ENCODE assay signal across 31 cellular contexts in the genomic region with DNA sequence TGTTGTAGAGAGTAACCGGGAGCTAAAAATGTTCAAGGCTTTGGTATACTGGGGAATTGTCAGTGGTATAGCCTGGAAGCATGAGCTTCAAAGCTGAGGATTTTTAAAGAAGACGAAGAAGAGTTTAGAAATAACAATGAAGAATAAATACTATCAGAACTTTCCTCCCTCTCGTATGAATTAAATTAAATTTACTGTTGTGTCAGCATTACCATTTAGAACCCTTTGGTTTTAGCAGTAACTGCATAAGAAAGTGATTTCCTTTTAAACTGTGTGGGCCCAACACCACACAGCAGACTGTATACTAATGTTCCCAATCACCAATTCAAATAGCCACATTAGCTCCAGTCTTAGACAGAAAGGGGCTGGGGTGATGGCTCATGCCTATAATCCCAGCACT.
"Had no signal": no experiment of that assay in that cellular context is flagged by ENCODE, and none has a peak within 500 bp of the region (broad histone marks: within the 10 kb centered on the region; RNA-seq: fewer than 3 reads in every experiment).

No MANE protein-coding gene starts in this region.

- FAIRE-seq: urothelium cell line had no signal

- DNase-seq: naive thymus-derived CD8-positive, alpha-beta T cell; nephron progenitor cell; occipital lobe; ovary; posterior cingulate gyrus; psoas muscle; right cardiac atrium; spleen; stimulated activated CD4-positive, alpha-beta T cell treated with anti-CD3 and anti-CD28 coated beads, Interleukin-12 subunit alpha, Interleukin-12 subunit beta, amount 100 ng/mL, for 4 hours; stimulated activated CD4-positive, alpha-beta T cell treated with anti-CD3 and anti-CD28 coated beads, Interleukin-2, amount 100 ng/mL, for 24 hours; stimulated activated CD4-positive, alpha-beta T cell treated with anti-CD3 and anti-CD28 coated beads, Interleukin-2, amount 100 ng/mL, for 48 hours; stimulated activated CD4-positive, alpha-beta T cell treated with anti-CD3 and anti-CD28 coated beads, Interleukin-4, amount 100 ng/mL, for 24 hours; stimulated activated naive B cell treated with anti-CD40 and anti-IgM and Interleukin-4, amounts not matched to agents 10 μg/mL and 1 μg/mL and 100 μg/mL, for 72 hours; stimulated activated naive CD4-positive, alpha-beta T cell treated with Interleukin-2 at 50 U/mL for 16 hours; stomach; thyroid gland; trophoblast cell; upper lobe of left lung had no signal

- H3K4me2 ChIP-seq: neural progenitor cell, smooth muscle cell had no signal

- H3K9me3 Mint-ChIP-seq: natural killer cell treated with Interleukin-12 subunit alpha and Interleukin-12 subunit beta and Interleukin-15 and Interleukin-18, amount 100 ng/mL, for 72 hours; stimulated activated effector memory CD8-positive, alpha-beta T cell treated with anti-CD3 and anti-CD28 coated beads, Interleukin-12 subunit alpha, Interleukin-12 subunit beta, amount 100 ng/mL, for 72 hours had no signal

- H3K27ac ChIP-seq: neural progenitor cell, ovary, parathyroid adenoma, psoas muscle, skin epidermis, spleen, stomach, thoracic aorta, thyroid gland, tibial nerve, upper lobe of left lung, vagina had no signal

- H3K4me1 ChIP-seq: neural progenitor cell, parathyroid adenoma, psoas muscle, spleen, thyroid gland, tibial nerve, upper lobe of left lung, vagina had no signal

- ATAC-seq: naive thymus-derived CD8-positive, alpha-beta T cell; natural killer cell treated with Interleukin-12 subunit alpha and Interleukin-12 subunit beta and Interleukin-15 and Interleukin-18, amount 100 ng/mL, for 72 hours; psoas muscle; right cardiac atrium; sciatic nerve; stimulated activated effector memory CD8-positive, alpha-beta T cell treated with anti-CD3 and anti-CD28 coated beads, Interleukin-12 subunit alpha, Interleukin-12 subunit beta, amount 100 ng/mL, for 72 hours; stimulated activated naive B cell treated with anti-CD40 and anti-IgM and Interleukin-4, amounts not matched to agents 10 μg/mL and 1 μg/mL and 100 μg/mL, for 72 hours had no signal

- H3K27me3 Mint-ChIP-seq: naive thymus-derived CD8-positive, alpha-beta T cell; natural killer cell treated with Interleukin-12 subunit alpha and Interleukin-12 subunit beta and Interleukin-15 and Interleukin-18, amount 100 ng/mL, for 72 hours; progenitor cell of endocrine pancreas; stimulated activated naive B cell treated with anti-CD40 and anti-IgM and Interleukin-4, amounts not matched to agents 10 μg/mL and 1 μg/mL and 100 μg/mL, for 72 hours; stimulated activated naive CD8-positive, alpha-beta T cell treated with anti-CD3 and anti-CD28 coated beads, Interleukin-15, Interleukin-2, amounts not matched to agents 100 ng/mL and 50 ng/mL, for 24 hours had no signal

- H3K9me3 ChIP-seq: ovary, psoas muscle, stomach, thoracic aorta, thyroid gland, tibial nerve, upper lobe of left lung, vagina had no signal

- H3K27ac Mint-ChIP-seq: natural killer cell treated with Interleukin-12 subunit alpha and Interleukin-12 subunit beta and Interleukin-15 and Interleukin-18, amount 100 ng/mL, for 72 hours; nephron progenitor cell; neural progenitor cell; progenitor cell of endocrine pancreas; stimulated activated effector memory CD8-positive, alpha-beta T cell treated with anti-CD3 and anti-CD28 coated beads, Interleukin-12 subunit alpha, Interleukin-12 subunit beta, amount 100 ng/mL, for 72 hours; stimulated activated naive B cell treated with anti-CD40 and anti-IgM and Interleukin-4, amounts not matched to agents 10 μg/mL and 1 μg/mL and 100 μg/mL, for 72 hours; stimulated activated naive CD8-positive, alpha-beta T cell treated with anti-CD3 and anti-CD28 coated beads, Interleukin-15, Interleukin-2, amounts not matched to agents 100 ng/mL and 50 ng/mL, for 24 hours had no signal

- H3K4me3 Mint-ChIP-seq: naive thymus-derived CD8-positive, alpha-beta T cell; natural killer cell treated with Interleukin-12 subunit alpha and Interleukin-12 subunit beta and Interleukin-15 and Interleukin-18, amount 100 ng/mL, for 72 hours; nephron progenitor cell; neural progenitor cell; stimulated activated effector memory CD8-positive, alpha-beta T cell treated with anti-CD3 and anti-CD28 coated beads, Interleukin-12 subunit alpha, Interleukin-12 subunit beta, amount 100 ng/mL, for 72 hours; stimulated activated naive B cell treated with anti-CD40 and anti-IgM and Interleukin-4, amounts not matched to agents 10 μg/mL and 1 μg/mL and 100 μg/mL, for 72 hours; stimulated activated naive CD8-positive, alpha-beta T cell treated with anti-CD3 and anti-CD28 coated beads, Interleukin-15, Interleukin-2, amounts not matched to agents 100 ng/mL and 50 ng/mL, for 24 hours had no signal

- H3K4me3 ChIP-seq: neural progenitor cell, ovary, psoas muscle, skin epidermis, smooth muscle cell, spleen, stomach, thoracic aorta, thyroid gland, tibial nerve, upper lobe of left lung, vagina had no signal
